37 cellular contexts compared by ENCODE assay signal in the genomic region with DNA sequence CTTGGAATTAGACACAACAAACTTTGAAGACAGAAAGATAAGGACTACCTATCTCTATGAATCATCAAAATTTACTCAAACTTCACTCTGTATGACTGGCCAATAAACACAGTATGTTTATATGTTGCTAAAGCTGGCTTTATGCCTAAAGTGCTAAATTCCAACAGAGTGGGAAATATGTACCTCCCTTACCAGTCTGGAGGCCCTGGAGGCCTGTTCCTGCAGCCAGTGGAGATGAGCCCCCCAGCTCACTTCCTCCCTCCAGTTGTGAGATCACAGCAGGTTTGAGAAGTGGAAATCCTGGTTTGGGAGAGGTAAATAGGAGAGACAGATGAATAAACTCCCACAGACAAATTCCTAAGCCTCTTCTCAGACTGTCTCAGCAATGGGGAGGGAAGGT. TPM values are rescaled to one million over a fixed set of nuclear protein-coding genes. Genes with fewer than 3 reads are reported as not detected.
"Had no signal": no experiment of that assay in that cellular context is flagged by ENCODE, and none has a peak within 500 bp of the region (broad histone marks: within the 10 kb centered on the region; RNA-seq: fewer than 3 reads in every experiment).

No MANE protein-coding gene starts in this region.

- H3K4me3 ChIP-seq: dorsolateral prefrontal cortex, esophagus muscularis mucosa, left ventricle myocardium inferior, lower lobe of right lung, psoas muscle, sigmoid colon, thoracic aorta, tibial nerve, upper lobe of right lung, uterus had no signal

- H3K27me3 ChIP-seq: dorsolateral prefrontal cortex, esophagus muscularis mucosa, heart right ventricle, sigmoid colon, tibial nerve, upper lobe of right lung, uterus had no signal

- H3K27ac Mint-ChIP-seq: endodermal cell; naive thymus-derived CD8-positive, alpha-beta T cell; nephron progenitor cell; stimulated activated effector memory CD8-positive, alpha-beta T cell treated with anti-CD3 and anti-CD28 coated beads, Interleukin-12 subunit alpha, Interleukin-12 subunit beta, amount 100 ng/mL, for 72 hours had no signal

- H3K4me1 Mint-ChIP-seq: endodermal cell, nephron progenitor cell had no signal

- H3K27me3 Mint-ChIP-seq: naive thymus-derived CD8-positive, alpha-beta T cell had no signal

- H3K27ac ChIP-seq: dorsolateral prefrontal cortex, esophagus muscularis mucosa, heart right ventricle, left ventricle myocardium inferior, lower lobe of right lung, psoas muscle, sigmoid colon, thoracic aorta, tibial nerve, upper lobe of right lung, uterus had no signal

- H3K4me3 Mint-ChIP-seq: endodermal cell; naive thymus-derived CD8-positive, alpha-beta T cell; nephron progenitor cell; stimulated activated effector memory CD8-positive, alpha-beta T cell treated with anti-CD3 and anti-CD28 coated beads, Interleukin-12 subunit alpha, Interleukin-12 subunit beta, amount 100 ng/mL, for 72 hours had no signal

- DNase-seq: dorsolateral prefrontal cortex; effector CD8-positive, alpha-beta T cell; endodermal cell; foreskin melanocyte; glutamatergic neuron; heart right ventricle; hippocampal formation; islet precursor cell; kidney glomerular epithelial cell; left colon; left ventricle myocardium inferior; lower lobe of right lung; naive thymus-derived CD8-positive, alpha-beta T cell; nephron progenitor cell; nucleus accumbens; posterior cingulate gyrus; psoas muscle; right cardiac atrium; sigmoid colon; stimulated activated CD4-positive, alpha-beta T cell treated with anti-CD3 and anti-CD28 coated beads, Interleukin-2, amount 100 ng/mL, for 24 hours; stimulated activated CD4-positive, alpha-beta T cell treated with anti-CD3 and anti-CD28 coated beads, Interleukin-4, amount 100 ng/mL, for 24 hours; stimulated activated naive CD8-positive, alpha-beta T cell treated with anti-CD3 and anti-CD28 coated beads, Interleukin-15, Interleukin-2, amounts not matched to agents 100 U/mL and 50 U/mL, for 24 hours; substantia nigra; upper lobe of right lung; uterus had no signal

- H3K4me1 ChIP-seq: esophagus muscularis mucosa, heart right ventricle, left ventricle myocardium inferior, lower lobe of right lung, psoas muscle, sigmoid colon, tibial nerve, upper lobe of right lung, uterus had no signal

- H3K36me3 ChIP-seq: uterus had no signal

RNA-seq across cellular contexts. Expression of a gene that starts 11.2 kb away (rescaled TPM):
- total RNA-seq: dorsolateral prefrontal cortex; endothelial cell of umbilical vein; epithelial cell of proximal tubule; esophagus muscularis mucosa; fibroblast of lung; heart right ventricle; left colon; left ventricle myocardium inferior; lower lobe of right lung; mesenteric fat pad; myocyte; naive thymus-derived CD8-positive, alpha-beta T cell; osteocyte; psoas muscle; renal cortical epithelial cell; right cardiac atrium; sigmoid colon; skeletal muscle tissue; thoracic aorta; tibial nerve; upper lobe of right lung; uterus had no signal
- polyA plus RNA-seq: endothelial cell of umbilical vein; fibroblast of lung; heart right ventricle; naive thymus-derived CD8-positive, alpha-beta T cell; psoas muscle; right cardiac atrium; sigmoid colon had no signal
